17 cellular contexts compared by ENCODE assay signal in genomic region chr12:66314278-66314677, GRCh38. TPM values are rescaled to one million over a fixed set of nuclear protein-coding genes. Genes with fewer than 3 reads are reported as not detected.
DNase-seq lines count a peak whose midpoint lies in the region; ATAC-seq, FAIRE-seq and TF ChIP-seq lines count a peak whose summit lies in the region.
"Had no signal": no experiment of that assay in that cellular context is flagged by ENCODE, and none has a peak within 500 bp of the region (broad histone marks: within the 10 kb centered on the region; RNA-seq: fewer than 3 reads in every experiment).

No MANE protein-coding gene starts in this region.

- no peak overlapping the region for H2AFZ ChIP-seq in keratinocyte (ENCODE audit: control insufficient read depth, low read length)
- H2AFZ ChIP-seq: GM23338 had no signal

- dilution Hi-C loops in keratinocyte (cut with MboI; ENCODE audit: extremely low pct_ligation_motif_present, low sequenced_read_pairs) = no loop called here

- POLR2A ChIA-PET in CD4-positive, alpha-beta T cell (lab: Charles Lee) = interaction anchor here (0.7 to 1.9 kb wide), 5 partner anchors 8 to 183 kb away, joined by 3 to 11 read pairs (median 3); partner anchors contain the start of gene HELB
- POLR2A ChIA-PET in T-cell (lab: Charles Lee) = interaction anchor here (0.6 to 2.0 kb wide), 5 partner anchors 10 to 1175 kb away, joined by 3 to 6 read pairs (median 5); partner anchors contain the start of gene HELB (in 1 of the 2)

- ATAC-seq in CD4-positive, alpha-beta T cell (ENCODE audit: poor library complexity) = no peak
- ATAC-seq in T-cell (replicated peaks in 1 of 4) = no peak
- ATAC-seq: GM23338 had no signal

- no peaks in the 10 kb centered on the region for H3K9me1 ChIP-seq in keratinocyte (ENCODE audit: control insufficient read depth, extremely low read depth, insufficient read depth, low read length)

- no peaks in the 10 kb centered on the region for H3K27me3 ChIP-seq in CD4-positive, alpha-beta T cell (ENCODE audit: control insufficient read depth, insufficient read depth, low read length)
- H3K27me3 ChIP-seq in keratinocyte (ENCODE audit: control insufficient read depth, extremely low read depth, insufficient read depth, low read length) = no peaks in the 10 kb centered on the region
- H3K27me3 ChIP-seq: BLaER1 treated with 17β-estradiol and CSF1 and Interleukin-3, amounts not matched to agents 10 nM and 100 nM; Peyer's patch had no signal

- no peak overlapping the region for H3K4me2 ChIP-seq in keratinocyte (ENCODE audit: control insufficient read depth, extremely low read depth, insufficient read depth, low read depth, low read length)
- H3K4me2 ChIP-seq: BLaER1 treated with 17β-estradiol and CSF1 and Interleukin-3, amounts not matched to agents 10 nM and 100 nM; GM23338 had no signal

- intact Hi-C loops in activated CD4-positive, alpha-beta T cell treated with anti-CD3 and anti-CD28 coated beads, Interleukin-2, amount 10 ng/mL, durations not matched to agents 24 days and 14 days (cut with micrococcal nuclease) = no loop called here
- intact Hi-C loops in CD4-positive, alpha-beta T cell (cut with DNase I, micrococcal nuclease) = loop anchor here in 1 of 2 experiments (5.0 kb wide), 1 partner anchor 37 kb away; no protein-coding TSS in a partner anchor

- H3K36me3 ChIP-seq in keratinocyte (ENCODE audit: control insufficient read depth in 2 of 2, extremely low read depth in 1 of 2, insufficient read depth in 2 of 2, low read length in 2 of 2) = peaks cover 0 to 3% of the 10 kb centered on the region in 2 experiments

- H3K36me3 Mint-ChIP-seq in activated CD4-positive, alpha-beta T cell treated with anti-CD3 and anti-CD28 coated beads, Interleukin-2, amount 10 ng/mL, durations not matched to agents 24 days and 14 days (ENCODE audit: low read depth) = peaks cover 72% of the 10 kb centered on the region
- H3K36me3 Mint-ChIP-seq in CD4-positive, alpha-beta T cell (ENCODE audit: low read depth) = peaks cover 92% of the 10 kb centered on the region
- H3K36me3 Mint-ChIP-seq in T-cell = peaks cover 58% of the 10 kb centered on the region

- TF ChIP-seq CTCF in CD4-positive, alpha-beta T cell (IDR thresholded peaks at IDR 0.05) = no peak
- no peak for TF ChIP-seq CTCF in keratinocyte (optimal IDR thresholded peaks at IDR 0.05 in 1 of 3, IDR thresholded peaks at IDR 0.05 in 1 of 3, conservative IDR thresholded peaks at IDR 0.05 in 1 of 3; ENCODE audit: extremely low read depth in 1 of 3, insufficient read depth in 2 of 3, low read length in 3 of 3)

- H3K9ac ChIP-seq in keratinocyte (ENCODE audit: control insufficient read depth, extremely low read depth, insufficient read depth, low read length) = no peak overlapping the region
- H3K9ac ChIP-seq: BLaER1 treated with 17β-estradiol and CSF1 and Interleukin-3, amounts not matched to agents 10 nM and 100 nM had no signal

- no peaks in the 10 kb centered on the region for H3K27me3 Mint-ChIP-seq in activated CD4-positive, alpha-beta T cell treated with anti-CD3 and anti-CD28 coated beads, Interleukin-2, amount 10 ng/mL, durations not matched to agents 24 days and 14 days
- H3K27me3 Mint-ChIP-seq in CD4-positive, alpha-beta T cell = no peaks in the 10 kb centered on the region
- H3K27me3 Mint-ChIP-seq in T-cell = no peaks in the 10 kb centered on the region

- H3K9me3 ChIP-seq in CD4-positive, alpha-beta T cell (ENCODE audit: control insufficient read depth, low read length) = no peaks in the 10 kb centered on the region
- no peaks in the 10 kb centered on the region for H3K9me3 ChIP-seq in keratinocyte (ENCODE audit: control insufficient read depth, low read depth, low read length)
- H3K9me3 ChIP-seq: Peyer's patch had no signal

- H3K27ac ChIP-seq in CD4-positive, alpha-beta T cell (ENCODE audit: low read depth, low read length) = no peak overlapping the region
- no peak overlapping the region for H3K27ac ChIP-seq in keratinocyte (ENCODE audit: control insufficient read depth, insufficient read depth, low read length)
- H3K27ac ChIP-seq: BLaER1 treated with 17β-estradiol and CSF1 and Interleukin-3, amounts not matched to agents 10 nM and 100 nM; Peyer's patch had no signal

- H3K4me1 Mint-ChIP-seq in activated CD4-positive, alpha-beta T cell treated with anti-CD3 and anti-CD28 coated beads, Interleukin-2, amount 10 ng/mL, durations not matched to agents 24 days and 14 days = peaks cover 46% of the 10 kb centered on the region
- peaks cover 87% of the 10 kb centered on the region for H3K4me1 Mint-ChIP-seq in CD4-positive, alpha-beta T cell (ENCODE audit: low read depth)
- peaks cover 70 to 85% (median 83%) of the 10 kb centered on the region in 3 donors for H3K4me1 Mint-ChIP-seq in T-cell
- H3K4me1 Mint-ChIP-seq: GM23338 had no signal

- peak; percentile 14 for DNase-seq in activated CD4-positive, alpha-beta T cell treated with anti-CD3 and anti-CD28 coated beads, Interleukin-2, amount 10 ng/mL, durations not matched to agents 24 days and 14 days
- no peak for DNase-seq in activated CD4-positive, alpha-beta T cell treated with anti-CD3 and anti-CD28 coated beads, Interleukin-2, amount 50 U/mL, for 4 hours
- no peak for DNase-seq in CD4-positive, alpha-beta T cell
- no peak for DNase-seq in T-cell
- DNase-seq in keratinocyte (ENCODE audit: low read depth, low spot score) = no peak
- DNase-seq in SW480 (ENCODE audit: low spot score) = no peak
- no peak for DNase-seq in glomerular visceral epithelial cell (ENCODE audit: extremely low spot score)
- DNase-seq in NCI-H1436 treated with DMSO at 0.1 percent for 48 hours (lab: John Stamatoyannopoulos, UW) = no peak
- DNase-seq: DND-41, GDM1, NCI-H1436, NCI-H2081, NCI-H510A treated with DMSO at 0.1 percent for 48 hours, Peyer's patch had no signal

- H3K27ac Mint-ChIP-seq in activated CD4-positive, alpha-beta T cell treated with anti-CD3 and anti-CD28 coated beads, Interleukin-2, amount 10 ng/mL, durations not matched to agents 24 days and 14 days = no peak overlapping the region
- peak overlapping the region; percentile 12 for H3K27ac Mint-ChIP-seq in CD4-positive, alpha-beta T cell
- H3K27ac Mint-ChIP-seq in T-cell = peak overlapping the region; percentile 2 to 84
- H3K27ac Mint-ChIP-seq: GM23338 had no signal

- H3K4me3 Mint-ChIP-seq in activated CD4-positive, alpha-beta T cell treated with anti-CD3 and anti-CD28 coated beads, Interleukin-2, amount 10 ng/mL, durations not matched to agents 24 days and 14 days = no peak overlapping the region
- peak overlapping the region; percentile 69 for H3K4me3 Mint-ChIP-seq in CD4-positive, alpha-beta T cell
- H3K4me3 Mint-ChIP-seq in T-cell = peak overlapping the region; percentile 19 to 70 (median 34)
- H3K4me3 Mint-ChIP-seq: GM23338 had no signal

- no peak overlapping the region for H3K4me3 ChIP-seq in keratinocyte (ENCODE audit: control insufficient read depth in 2 of 3, extremely low read depth in 1 of 3, insufficient read depth in 2 of 3, low read depth in 1 of 3, low read length in 3 of 3)
- H3K4me3 ChIP-seq: BLaER1 treated with 17β-estradiol and CSF1 and Interleukin-3, amounts not matched to agents 10 nM and 100 nM; GM23338; Peyer's patch had no signal

- H3K9me3 Mint-ChIP-seq in activated CD4-positive, alpha-beta T cell treated with anti-CD3 and anti-CD28 coated beads, Interleukin-2, amount 10 ng/mL, durations not matched to agents 24 days and 14 days = no peaks in the 10 kb centered on the region
- no peaks in the 10 kb centered on the region for H3K9me3 Mint-ChIP-seq in CD4-positive, alpha-beta T cell
- H3K9me3 Mint-ChIP-seq in T-cell = no peaks in the 10 kb centered on the region
- H3K9me3 Mint-ChIP-seq: GM23338 had no signal

- H3K79me2 ChIP-seq in keratinocyte (ENCODE audit: control insufficient read depth, insufficient read depth, low read length) = no peaks in the 10 kb centered on the region

- H3K4me1 ChIP-seq in keratinocyte (ENCODE audit: control insufficient read depth, extremely low read depth, insufficient read depth, low read length) = no peaks in the 10 kb centered on the region

- CTCF ChIA-PET in CD4-positive, alpha-beta T cell (lab: Charles Lee) = interaction anchor here (1.2 to 1.5 kb wide), 2 partner anchors 11 to 41 kb away, joined by 4 to 5 read pairs; no protein-coding TSS in a partner anchor
- CTCF ChIA-PET in T-cell (lab: Charles Lee) = interaction anchor here (1.0 to 1.3 kb wide), 3 partner anchors 9 to 44 kb away, joined by 4 to 7 read pairs (median 4); no protein-coding TSS in a partner anchor

- FAIRE-seq in keratinocyte (lab: Jason Lieb, UNC) = peak; percentile 36
- FAIRE-seq: HTR-8/SVneo had no signal

- H4K20me1 ChIP-seq in keratinocyte (ENCODE audit: control insufficient read depth, extremely low read depth, insufficient read depth, low read length) = no peaks in the 10 kb centered on the region
- H4K20me1 ChIP-seq: BLaER1 treated with 17β-estradiol and CSF1 and Interleukin-3, amounts not matched to agents 10 nM and 100 nM had no signal

RNA-seq across cellular contexts. Expression of gene HELB, which starts 12.0 kb away (rescaled TPM):
- total RNA-seq in activated CD4-positive, alpha-beta T cell treated with anti-CD3 and anti-CD28 coated beads, Interleukin-2, amount 10 ng/mL, durations not matched to agents 24 days and 14 days = 20.2 and 21.4 TPM in 2 replicates
- total RNA-seq in CD4-positive, alpha-beta T cell = 10 to 100 TPM; 33.8 to 35.8 TPM
- total RNA-seq in T-cell = 10 to 100 TPM; 38.6 to 66.4 (median 45.7) TPM
- polyA plus RNA-seq in keratinocyte = 0.90 to 1.8 TPM (median 1.1 TPM) in 3 replicates
- polyA plus RNA-seq in keratinocyte (2011; ENCODE audit: low read depth) = 0.69 TPM
- 0.34 and 0.95 TPM in 2 replicates for polyA plus RNA-seq in keratinocyte (2011; cell fraction: cytosol; rRNA removed)
- polyA plus RNA-seq in keratinocyte (2011; cell fraction: nucleus; rRNA removed) = 2.2 and 2.4 TPM in 2 replicates
- polyA plus RNA-seq in keratinocyte (2012; ENCODE audit: low replicate concordance) = 0.49 and 0.71 TPM in 2 replicates
- polyA minus RNA-seq in keratinocyte = 1.4 to 4.6 TPM (median 1.8 TPM) in 3 replicates
- 1.2 TPM for polyA minus RNA-seq in keratinocyte (2011; cell fraction: cytosol; rRNA and poly(A)+ RNA removed)
- polyA minus RNA-seq in keratinocyte (2011; cell fraction: nucleus; rRNA and poly(A)+ RNA removed) = 3.2 and 6.6 TPM in 2 replicates
